ENCODE assay signal across 8 cellular contexts in the genomic region with DNA sequence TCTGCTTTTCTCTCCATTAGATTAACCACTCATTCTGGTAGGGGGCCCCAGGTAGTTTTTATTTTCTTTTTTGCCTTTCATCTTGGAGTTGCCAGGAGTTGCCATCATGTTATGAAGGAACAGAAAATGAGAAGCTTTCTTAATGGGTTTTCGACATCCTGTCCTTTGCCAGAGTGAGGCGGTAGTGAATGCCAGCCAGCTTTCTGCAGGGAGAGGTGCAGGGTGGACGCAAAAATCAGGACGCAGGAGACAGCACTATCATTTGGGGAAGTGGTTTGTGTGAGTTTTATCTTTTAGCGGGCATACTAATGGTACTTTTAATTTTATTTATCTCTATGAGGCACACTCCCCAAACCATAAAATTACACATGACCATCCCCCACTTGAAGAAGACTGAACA. TPM values are rescaled to one million over a fixed set of nuclear protein-coding genes. Genes with fewer than 3 reads are reported as not detected.
A peak's percentile ranks its signal among the peaks of the same experiment; 100 is the strongest.
DNase-seq lines count a peak whose midpoint lies in the region; TF ChIP-seq lines count a peak whose summit lies in the region.

No MANE protein-coding gene starts in this region.

- H3K27me3 Mint-ChIP-seq in neural crest cell (ENCODE audit: low read depth): no peaks in the 10 kb centered on the region

- TF ChIP-seq CTCF in epithelial cell of proximal tubule (conservative IDR thresholded peaks at IDR 0.05; ENCODE audit: low read depth, low read length) (peak; percentile 44), neural crest cell (conservative IDR thresholded peaks at IDR 0.05) (no peak)

- H3K27ac Mint-ChIP-seq in neural crest cell (ENCODE audit: unreplicated experiment): no peak overlapping the region

- peaks cover 60% of the 10 kb centered on the region for H3K4me1 Mint-ChIP-seq in neural crest cell

- peak overlapping the region; percentile 93 for H3K4me3 Mint-ChIP-seq in neural crest cell

- H3K9me3 Mint-ChIP-seq in neural crest cell: no peaks in the 10 kb centered on the region

- peak; percentile 77 for DNase-seq in DMS53 (lab: John Stamatoyannopoulos, UW)
- no peak for DNase-seq in DMS53 treated with DMSO at 0.1 percent for 48 hours (lab: John Stamatoyannopoulos, UW; ENCODE audit: unreplicated experiment)
- peak; percentile 60 for DNase-seq in RPMI7951 (ENCODE audit: low read depth)
- no peak for DNase-seq in epithelial cell of proximal tubule (ENCODE audit: low read depth)
- DNase-seq in neural crest cell (ENCODE audit: low read depth, low spot score): no peak
- DNase-seq in HT-29 (ENCODE audit: low spot score): no peak
- no peak for DNase-seq in NCI-H146 treated with DMSO at 0.1 percent for 48 hours (lab: John Stamatoyannopoulos, UW; ENCODE audit: unreplicated experiment)
- DNase-seq in NCI-H2107 (lab: John Stamatoyannopoulos, UW): no peak

- peaks cover 5% of the 10 kb centered on the region for H3K36me3 Mint-ChIP-seq in neural crest cell (ENCODE audit: low read depth)

- peak overlapping the region; percentile 75 for H3K4me3 ChIP-seq in epithelial cell of proximal tubule (ENCODE audit: low read depth, low read length)

RNA-seq across cellular contexts. Expression of a gene that starts 1.7 kb away (rescaled TPM):
- total RNA-seq in RPMI7951 (2014; rRNA removed; shearing (Covaris generic)): 37.5 and 41.7 TPM in 2 replicates
- total RNA-seq in epithelial cell of proximal tubule (19.4 and 29.6 TPM in 2 replicates), neural crest cell (47.0 and 50.5 TPM in 2 replicates)
- 0.05 TPM in 1 of 2 replicates, not detected in the other for total RNA-seq in HT-29 (2014; rRNA removed; shearing (Covaris generic))

Comparison
In these comparisons a context has a peak if more than half of its experiments do, and no peak if none do; other contexts are left out.
1. DNase-seq: peak in DMS53 (single experiment) and RPMI7951 (single experiment); none in DMS53 treated with DMSO at 0.1 percent for 48 hours (single experiment), epithelial cell of proximal tubule (single experiment), neural crest cell (single experiment), HT-29 (single experiment), NCI-H146 treated with DMSO at 0.1 percent for 48 hours (single experiment) and NCI-H2107 (single experiment).
2. RNA of a gene that starts 1.7 kb away (total RNA-seq): 47.0 to 50.5 TPM in neural crest cell, 37.5 to 41.7 TPM in RPMI7951 and 19.4 to 29.6 TPM in epithelial cell of proximal tubule; 0.05 TPM in HT-29; every median in the first group is over 10 times any median in the second.